1 cellular context compared by ENCODE assay signal in the genomic region with DNA sequence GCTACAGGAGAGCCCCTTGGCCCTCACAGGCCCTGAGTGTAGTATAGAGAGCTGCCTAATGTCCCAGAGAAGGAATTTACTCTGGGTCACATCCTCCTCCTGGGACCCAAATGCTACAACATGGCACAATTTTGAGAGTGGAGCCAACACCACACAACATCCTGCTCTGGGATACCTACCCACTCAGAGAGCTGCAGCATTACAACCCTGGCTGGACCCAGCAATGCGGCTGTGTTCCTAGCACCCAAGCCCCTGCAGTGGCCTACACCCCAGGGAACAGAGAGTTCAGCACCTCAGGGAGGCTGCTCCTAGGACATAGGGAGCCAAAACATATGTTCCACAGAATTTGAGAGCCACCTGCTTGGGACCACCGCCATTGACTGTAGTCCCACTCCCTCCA.
TF ChIP-seq lines count a peak whose summit lies in the region.

No MANE protein-coding gene starts in this region.

TF ChIP-seq in HepG2, 621 proteins besides CTCF, POLR2A, EP300 and RAD21 (continued from another document):
- TF ChIP-seq GZF1 (CRISPR knock-in tag; IDR thresholded peaks at IDR 0.05) (no peak), ESRRA (CRISPR knock-in tag; IDR thresholded peaks at IDR 0.05; ENCODE audit: low read depth) (no peak), TEAD3 (CRISPR knock-in tag; optimal IDR thresholded peaks at IDR 0.05; ENCODE audit: borderline replicate concordance) (no peak), SPEN (CRISPR knock-in tag; IDR thresholded peaks at IDR 0.05; ENCODE audit: low read depth) (0 out of 2 replicates have a peak, but pooled peaks have one; percentile 0), PRMT3 (CRISPR knock-in tag; IDR thresholded peaks at IDR 0.05; ENCODE audit: borderline replicate concordance, low read depth) (0 out of 2 replicates have a peak, but pooled peaks have one; percentile 47), EZH2 (conservative IDR thresholded peaks at IDR 0.05; ENCODE audit: low read depth, low read length) (no peak), SALL1 (CRISPR knock-in tag; IDR thresholded peaks at IDR 0.05) (0 out of 2 replicates have a peak, but pooled peaks have one; percentile 4), PHF21A (CRISPR knock-in tag; IDR thresholded peaks at IDR 0.05) (no peak), NCOA1 (CRISPR knock-in tag; IDR thresholded peaks at IDR 0.05) (no peak), KLF11 (CRISPR knock-in tag; IDR thresholded peaks at IDR 0.05) (no peak), NONO (IDR thresholded peaks at IDR 0.05) (no peak), NONO (CRISPR knock-in tag; conservative IDR thresholded peaks at IDR 0.05) (no peak), RNF2 (conservative IDR thresholded peaks at IDR 0.05; ENCODE audit: low read depth) (no peak), ZSCAN25 (CRISPR knock-in tag; IDR thresholded peaks at IDR 0.05) (no peak), NR2F1 (CRISPR knock-in tag; IDR thresholded peaks at IDR 0.05) (no peak), MZF1 (CRISPR knock-in tag; IDR thresholded peaks at IDR 0.05; ENCODE audit: borderline replicate concordance) (no peak), ZNF557 (CRISPR knock-in tag; IDR thresholded peaks at IDR 0.05) (no peak), KLF9 (CRISPR knock-in tag; IDR thresholded peaks at IDR 0.05; ENCODE audit: low read depth) (no peak), ZNF451 (CRISPR knock-in tag; IDR thresholded peaks at IDR 0.05) (no peak), IRF2 (CRISPR knock-in tag; IDR thresholded peaks at IDR 0.05) (no peak), ZNF337 (CRISPR knock-in tag; IDR thresholded peaks at IDR 0.05; ENCODE audit: borderline replicate concordance, low read depth) (no peak), NR3C1 (CRISPR knock-in tag; IDR thresholded peaks at IDR 0.05) (no peak), ZNF121 (CRISPR knock-in tag; IDR thresholded peaks at IDR 0.05) (no peak), KDM5B (CRISPR knock-in tag; IDR thresholded peaks at IDR 0.05; ENCODE audit: borderline replicate concordance) (0 out of 2 replicates have a peak, but pooled peaks have one; percentile 32), ZNF441 (CRISPR knock-in tag; IDR thresholded peaks at IDR 0.05; ENCODE audit: borderline replicate concordance) (no peak), SRSF9 (IDR thresholded peaks at IDR 0.05; ENCODE audit: borderline replicate concordance, insufficient read depth, low read depth, low read length, poor library complexity, severe bottlenecking) (no peak), CREM (IDR thresholded peaks at IDR 0.05) (no peak), CREM (CRISPR knock-in tag; IDR thresholded peaks at IDR 0.05) (no peak), SKI (IDR thresholded peaks at IDR 0.05; ENCODE audit: partially characterized antibody) (no peak), ZNF326 (CRISPR knock-in tag; IDR thresholded peaks at IDR 0.05; ENCODE audit: borderline replicate concordance) (no peak), MED13 (CRISPR knock-in tag; IDR thresholded peaks at IDR 0.05) (no peak), RARA (CRISPR knock-in tag; IDR thresholded peaks at IDR 0.05) (no peak), ZNF235 (CRISPR knock-in tag; IDR thresholded peaks at IDR 0.05; ENCODE audit: borderline replicate concordance) (0 out of 2 replicates have a peak, but pooled peaks have one; percentile 36), ONECUT2 (CRISPR knock-in tag; IDR thresholded peaks at IDR 0.05) (no peak), KAT7 (CRISPR knock-in tag; IDR thresholded peaks at IDR 0.05; ENCODE audit: borderline replicate concordance) (no peak), ZNF292 (CRISPR knock-in tag; IDR thresholded peaks at IDR 0.05; ENCODE audit: borderline replicate concordance, low read depth) (no peak), ZNF878 (CRISPR knock-in tag; IDR thresholded peaks at IDR 0.05) (no peak), SMARCC2 (IDR thresholded peaks at IDR 0.05) (no peak), CCDC6 (CRISPR knock-in tag; IDR thresholded peaks at IDR 0.05) (peak; percentile 58; the same call in 1 of the 2 replicates), ZNF652 (CRISPR knock-in tag; IDR thresholded peaks at IDR 0.05; ENCODE audit: borderline replicate concordance, low read depth) (no peak)
- TF ChIP-seq, protein P1, sequence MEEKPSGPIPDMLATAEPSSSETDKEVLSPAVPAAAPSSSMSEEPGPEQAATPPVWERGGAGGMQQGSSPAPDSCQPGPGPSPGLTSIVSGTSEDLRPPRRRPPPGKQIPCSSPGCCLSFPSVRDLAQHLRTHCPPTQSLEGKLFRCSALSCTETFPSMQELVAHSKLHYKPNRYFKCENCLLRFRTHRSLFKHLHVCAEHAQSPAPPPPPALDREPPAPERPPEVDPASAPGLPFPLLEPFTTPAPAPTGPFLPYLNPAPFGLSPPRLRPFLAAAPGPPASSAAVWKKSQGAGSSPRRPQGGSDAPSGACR (CRISPR knock-in tag; IDR thresholded peaks at IDR 0.05) = no peak
- TF ChIP-seq, protein P2, sequence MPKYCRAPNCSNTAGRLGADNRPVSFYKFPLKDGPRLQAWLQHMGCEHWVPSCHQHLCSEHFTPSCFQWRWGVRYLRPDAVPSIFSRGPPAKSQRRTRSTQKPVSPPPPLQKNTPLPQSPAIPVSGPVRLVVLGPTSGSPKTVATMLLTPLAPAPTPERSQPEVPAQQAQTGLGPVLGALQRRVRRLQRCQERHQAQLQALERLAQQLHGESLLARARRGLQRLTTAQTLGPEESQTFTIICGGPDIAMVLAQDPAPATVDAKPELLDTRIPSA (CRISPR knock-in tag; IDR thresholded peaks at IDR 0.05; ENCODE audit: borderline replicate concordance) = no peak
- TF ChIP-seq, protein P3, sequence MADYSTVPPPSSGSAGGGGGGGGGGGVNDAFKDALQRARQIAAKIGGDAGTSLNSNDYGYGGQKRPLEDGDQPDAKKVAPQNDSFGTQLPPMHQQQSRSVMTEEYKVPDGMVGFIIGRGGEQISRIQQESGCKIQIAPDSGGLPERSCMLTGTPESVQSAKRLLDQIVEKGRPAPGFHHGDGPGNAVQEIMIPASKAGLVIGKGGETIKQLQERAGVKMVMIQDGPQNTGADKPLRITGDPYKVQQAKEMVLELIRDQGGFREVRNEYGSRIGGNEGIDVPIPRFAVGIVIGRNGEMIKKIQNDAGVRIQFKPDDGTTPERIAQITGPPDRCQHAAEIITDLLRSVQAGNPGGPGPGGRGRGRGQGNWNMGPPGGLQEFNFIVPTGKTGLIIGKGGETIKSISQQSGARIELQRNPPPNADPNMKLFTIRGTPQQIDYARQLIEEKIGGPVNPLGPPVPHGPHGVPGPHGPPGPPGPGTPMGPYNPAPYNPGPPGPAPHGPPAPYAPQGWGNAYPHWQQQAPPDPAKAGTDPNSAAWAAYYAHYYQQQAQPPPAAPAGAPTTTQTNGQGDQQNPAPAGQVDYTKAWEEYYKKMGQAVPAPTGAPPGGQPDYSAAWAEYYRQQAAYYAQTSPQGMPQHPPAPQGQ (CRISPR knock-in tag; IDR thresholded peaks at IDR 0.05; ENCODE audit: borderline replicate concordance) = no peak
- TF ChIP-seq, protein P4, sequence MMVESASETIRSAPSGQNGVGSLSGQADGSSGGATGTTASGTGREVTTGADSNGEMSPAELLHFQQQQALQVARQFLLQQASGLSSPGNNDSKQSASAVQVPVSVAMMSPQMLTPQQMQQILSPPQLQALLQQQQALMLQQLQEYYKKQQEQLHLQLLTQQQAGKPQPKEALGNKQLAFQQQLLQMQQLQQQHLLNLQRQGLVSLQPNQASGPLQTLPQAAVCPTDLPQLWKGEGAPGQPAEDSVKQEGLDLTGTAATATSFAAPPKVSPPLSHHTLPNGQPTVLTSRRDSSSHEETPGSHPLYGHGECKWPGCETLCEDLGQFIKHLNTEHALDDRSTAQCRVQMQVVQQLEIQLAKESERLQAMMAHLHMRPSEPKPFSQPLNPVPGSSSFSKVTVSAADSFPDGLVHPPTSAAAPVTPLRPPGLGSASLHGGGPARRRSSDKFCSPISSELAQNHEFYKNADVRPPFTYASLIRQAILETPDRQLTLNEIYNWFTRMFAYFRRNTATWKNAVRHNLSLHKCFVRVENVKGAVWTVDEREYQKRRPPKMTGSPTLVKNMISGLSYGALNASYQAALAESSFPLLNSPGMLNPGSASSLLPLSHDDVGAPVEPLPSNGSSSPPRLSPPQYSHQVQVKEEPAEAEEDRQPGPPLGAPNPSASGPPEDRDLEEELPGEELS (CRISPR knock-in tag; IDR thresholded peaks at IDR 0.05) = no peak
- TF ChIP-seq, protein P5, sequence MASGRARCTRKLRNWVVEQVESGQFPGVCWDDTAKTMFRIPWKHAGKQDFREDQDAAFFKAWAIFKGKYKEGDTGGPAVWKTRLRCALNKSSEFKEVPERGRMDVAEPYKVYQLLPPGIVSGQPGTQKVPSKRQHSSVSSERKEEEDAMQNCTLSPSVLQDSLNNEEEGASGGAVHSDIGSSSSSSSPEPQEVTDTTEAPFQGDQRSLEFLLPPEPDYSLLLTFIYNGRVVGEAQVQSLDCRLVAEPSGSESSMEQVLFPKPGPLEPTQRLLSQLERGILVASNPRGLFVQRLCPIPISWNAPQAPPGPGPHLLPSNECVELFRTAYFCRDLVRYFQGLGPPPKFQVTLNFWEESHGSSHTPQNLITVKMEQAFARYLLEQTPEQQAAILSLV (CRISPR knock-in tag; IDR thresholded peaks at IDR 0.05; ENCODE audit: borderline replicate concordance) = 0 out of 2 replicates have a peak, but pooled peaks have one; percentile 33
- TF ChIP-seq, protein P6, sequence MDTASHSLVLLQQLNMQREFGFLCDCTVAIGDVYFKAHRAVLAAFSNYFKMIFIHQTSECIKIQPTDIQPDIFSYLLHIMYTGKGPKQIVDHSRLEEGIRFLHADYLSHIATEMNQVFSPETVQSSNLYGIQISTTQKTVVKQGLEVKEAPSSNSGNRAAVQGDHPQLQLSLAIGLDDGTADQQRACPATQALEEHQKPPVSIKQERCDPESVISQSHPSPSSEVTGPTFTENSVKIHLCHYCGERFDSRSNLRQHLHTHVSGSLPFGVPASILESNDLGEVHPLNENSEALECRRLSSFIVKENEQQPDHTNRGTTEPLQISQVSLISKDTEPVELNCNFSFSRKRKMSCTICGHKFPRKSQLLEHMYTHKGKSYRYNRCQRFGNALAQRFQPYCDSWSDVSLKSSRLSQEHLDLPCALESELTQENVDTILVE (CRISPR knock-in tag; IDR thresholded peaks at IDR 0.05) = no peak
